In the genomic region with DNA sequence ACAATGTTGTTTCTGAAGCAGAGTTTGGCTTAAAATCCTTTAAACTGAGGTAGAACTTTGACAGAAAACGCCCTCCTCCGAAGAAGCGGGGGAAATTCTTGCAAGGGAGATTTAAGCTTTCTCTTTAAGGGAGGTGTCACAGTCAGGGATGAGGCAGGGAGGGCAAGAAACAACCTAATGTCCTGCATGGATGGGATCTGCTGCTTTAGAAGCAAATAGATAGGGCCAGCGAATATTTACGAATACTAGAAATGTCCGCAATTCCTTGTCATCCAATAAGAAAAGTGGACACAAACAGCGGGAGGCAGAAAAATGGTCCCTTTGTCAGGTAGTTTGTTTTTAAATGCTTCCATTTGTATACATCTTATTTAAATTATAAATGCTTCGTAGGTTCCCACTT, we compare ENCODE assay signal across 13 cellular contexts. TPM values are rescaled to one million over a fixed set of nuclear protein-coding genes. Genes with fewer than 3 reads are reported as not detected.
A peak's percentile ranks its signal among the peaks of the same experiment; 100 is the strongest.
DNase-seq lines count a peak whose midpoint lies in the region; ATAC-seq, FAIRE-seq and TF ChIP-seq lines count a peak whose summit lies in the region.
"Had no signal": no experiment of that assay in that cellular context is flagged by ENCODE, and none has a peak within 500 bp of the region (broad histone marks: within the 10 kb centered on the region; RNA-seq: fewer than 3 reads in every experiment).

No MANE protein-coding gene starts in this region.

- 57% methylated on average over 8 of the region's 8 CpGs for WGBS in smooth muscle cell (ENCODE audit: low lambda C conversion rate)
- 74 to 89% (median 79%) methylated on average over 8 of the region's 8 CpGs for WGBS in small intestine, 3 donors

- H3K4me3 ChIP-seq in astrocyte (ENCODE audit: insufficient read depth, low read depth, low read length) (peak overlapping the region; percentile 39), iPS-18a (ENCODE audit: low read length) (peak overlapping the region; percentile 61), smooth muscle cell (peak overlapping the region; percentile 53), small intestine (ENCODE audit: low read depth in 1 of 2, low read length in 2 of 2) (no peak overlapping the region)

- FAIRE-seq in astrocyte (lab: Jason Lieb, UNC) (no peak), small intestine (lab: Jason Lieb, UNC) (no peak)
- FAIRE-seq: islet of Langerhans had no signal

- DNase-seq in astrocyte (ENCODE audit: low read depth) (no peak), smooth muscle cell (lab: John Stamatoyannopoulos, UW; ENCODE audit: unreplicated experiment) (no peak), small intestine (no peak), NCI-H2227 (lab: John Stamatoyannopoulos, UW; ENCODE audit: unreplicated experiment) (no peak)
- DNase-seq in NK-92 treated with Interleukin-12 subunit alpha and Interleukin-12 subunit beta, amount 100 ng/mL, for 24 hours (lab: John Stamatoyannopoulos, UW), result no peak
- DNase-seq: activated CD4-positive, alpha-beta memory T cell treated with anti-CD3 and anti-CD28 coated beads for 36 hours; activated naive CD8-positive, alpha-beta T cell treated with anti-CD3 and anti-CD28 coated beads, Interleukin-2, amount 10 ng/mL, durations not matched to agents 7 days and 5 days; CD4-positive, alpha-beta memory T cell; T-helper 1 cell had no signal

- H3K27ac ChIP-seq in astrocyte (ENCODE audit: low read depth, low read length) (peak overlapping the region; percentile 80), iPS-18a (ENCODE audit: low read length) (no peak overlapping the region), smooth muscle cell (ENCODE audit: low read depth) (peak overlapping the region; percentile 79), small intestine (ENCODE audit: low read depth in 1 of 2, low read length in 1 of 2) (peak overlapping the region in 1 of 2 donors; percentile 90)

- H3K4me3 Mint-ChIP-seq in astrocyte (ENCODE audit: unreplicated experiment), result no peak overlapping the region
- H3K4me3 Mint-ChIP-seq: activated CD4-positive, alpha-beta memory T cell treated with anti-CD3 and anti-CD28 coated beads for 36 hours; activated naive CD8-positive, alpha-beta T cell treated with anti-CD3 and anti-CD28 coated beads, Interleukin-2, amount 10 ng/mL, durations not matched to agents 7 days and 5 days; CD4-positive, alpha-beta memory T cell had no signal

- peaks cover 43% of the 10 kb centered on the region for H3K27me3 Mint-ChIP-seq in astrocyte (ENCODE audit: low read depth, unreplicated experiment)

- H3K4me1 ChIP-seq in ES-I3 (ENCODE audit: insufficient read depth, low read length) (peaks cover 11% of the 10 kb centered on the region), astrocyte (ENCODE audit: insufficient read depth, low read length) (peaks cover 14% of the 10 kb centered on the region), iPS-18a (ENCODE audit: control insufficient read depth, low read depth, low read length) (peaks cover 28% of the 10 kb centered on the region), smooth muscle cell (ENCODE audit: low read depth) (peaks cover 36% of the 10 kb centered on the region), small intestine (ENCODE audit: control insufficient read depth in 2 of 2, insufficient read depth in 1 of 2, low read depth in 1 of 2, low read length in 1 of 2) (no peaks in the 10 kb centered on the region)

- ATAC-seq in GM21717 (IDR thresholded peaks at IDR 0.05; ENCODE audit: unreplicated experiment), result no peak

- H2AFZ ChIP-seq in astrocyte (ENCODE audit: low read depth, low read length) (peak overlapping the region; percentile 13), smooth muscle cell (ENCODE audit: low read depth) (peak overlapping the region; percentile 86)

- H3K27me3 ChIP-seq in astrocyte (ENCODE audit: insufficient read depth, low read length) (peaks cover under 1% of the 10 kb centered on the region), iPS-18a (ENCODE audit: control insufficient read depth, insufficient read depth, low read length) (peaks cover 71% of the 10 kb centered on the region), smooth muscle cell (ENCODE audit: low read depth) (no peaks in the 10 kb centered on the region), small intestine (ENCODE audit: control insufficient read depth in 2 of 2, insufficient read depth in 2 of 2, low read length in 2 of 2) (no peaks in the 10 kb centered on the region)

- H3K36me3 Mint-ChIP-seq in astrocyte (ENCODE audit: low read depth, unreplicated experiment), result peaks cover 3% of the 10 kb centered on the region
- H3K36me3 Mint-ChIP-seq: activated CD4-positive, alpha-beta memory T cell treated with anti-CD3 and anti-CD28 coated beads for 36 hours; activated naive CD8-positive, alpha-beta T cell treated with anti-CD3 and anti-CD28 coated beads, Interleukin-2, amount 10 ng/mL, durations not matched to agents 7 days and 5 days had no signal

- peaks cover 65% of the 10 kb centered on the region for H3K79me2 ChIP-seq in astrocyte (ENCODE audit: insufficient read depth, low read length)
- peaks cover 99% of the 10 kb centered on the region for H3K79me2 ChIP-seq in smooth muscle cell (ENCODE audit: low read depth)

- peak overlapping the region; percentile 83 for H3K4me2 ChIP-seq in astrocyte (ENCODE audit: low read length)
- H3K4me2 ChIP-seq in smooth muscle cell, result peak overlapping the region; percentile 96

- no peaks in the 10 kb centered on the region for H3K9me3 ChIP-seq in ES-I3 (ENCODE audit: control insufficient read depth, insufficient read depth, low read length)
- no peaks in the 10 kb centered on the region for H3K9me3 ChIP-seq in astrocyte (ENCODE audit: insufficient read depth, low read depth, low read length)
- no peaks in the 10 kb centered on the region for H3K9me3 ChIP-seq in iPS-18a (ENCODE audit: control insufficient read depth, low read depth, low read length)
- H3K9me3 ChIP-seq in smooth muscle cell (replicated peaks; ENCODE audit: low read depth), result no peaks in the 10 kb centered on the region
- no peaks in the 10 kb centered on the region for H3K9me3 ChIP-seq in small intestine (ENCODE audit: control insufficient read depth, low read depth)

- H3K36me3 ChIP-seq in ES-I3 (ENCODE audit: insufficient read depth, low read length) (no peaks in the 10 kb centered on the region), astrocyte (ENCODE audit: insufficient read depth, low read length) (no peaks in the 10 kb centered on the region), iPS-18a (ENCODE audit: control insufficient read depth, low read depth, low read length) (no peaks in the 10 kb centered on the region), smooth muscle cell (ENCODE audit: low read depth) (no peaks in the 10 kb centered on the region), small intestine (ENCODE audit: control insufficient read depth in 2 of 2, insufficient read depth in 2 of 2, low read length in 2 of 2) (no peaks in the 10 kb centered on the region)

- no peak overlapping the region for H3K27ac Mint-ChIP-seq in astrocyte (ENCODE audit: unreplicated experiment)
- H3K27ac Mint-ChIP-seq: activated CD4-positive, alpha-beta memory T cell treated with anti-CD3 and anti-CD28 coated beads for 36 hours; activated naive CD8-positive, alpha-beta T cell treated with anti-CD3 and anti-CD28 coated beads, Interleukin-2, amount 10 ng/mL, durations not matched to agents 7 days and 5 days; CD4-positive, alpha-beta memory T cell had no signal

- no peaks in the 10 kb centered on the region for H3K9me3 Mint-ChIP-seq in astrocyte (ENCODE audit: unreplicated experiment)
- H3K9me3 Mint-ChIP-seq: activated CD4-positive, alpha-beta memory T cell treated with anti-CD3 and anti-CD28 coated beads for 36 hours; activated naive CD8-positive, alpha-beta T cell treated with anti-CD3 and anti-CD28 coated beads, Interleukin-2, amount 10 ng/mL, durations not matched to agents 7 days and 5 days had no signal

- H4K20me1 ChIP-seq in astrocyte (ENCODE audit: insufficient read depth, low read length) (no peaks in the 10 kb centered on the region), smooth muscle cell (ENCODE audit: low read depth) (no peaks in the 10 kb centered on the region)

- TF ChIP-seq CTCF in astrocyte (IDR thresholded peaks at IDR 0.05; ENCODE audit: insufficient read depth, low read depth, low read length) (no peak), smooth muscle cell (IDR thresholded peaks at IDR 0.05; ENCODE audit: borderline replicate concordance, insufficient read depth, poor library complexity, severe bottlenecking) (no peak)

- H3F3A ChIP-seq in smooth muscle cell (ENCODE audit: low read depth), result no peaks in the 10 kb centered on the region

- H3K4me1 Mint-ChIP-seq in astrocyte (ENCODE audit: low read depth, unreplicated experiment), result no peaks in the 10 kb centered on the region
- H3K4me1 Mint-ChIP-seq: activated naive CD8-positive, alpha-beta T cell treated with anti-CD3 and anti-CD28 coated beads, Interleukin-2, amount 10 ng/mL, durations not matched to agents 7 days and 5 days; CD4-positive, alpha-beta memory T cell had no signal

- peak overlapping the region; percentile 53; the same call in 1 of the 2 replicates for H3K9ac ChIP-seq in ES-I3 (ENCODE audit: low read depth, low read length)
- H3K9ac ChIP-seq in astrocyte (ENCODE audit: low read length), result peak overlapping the region; percentile 77
- H3K9ac ChIP-seq in iPS-18a (ENCODE audit: low read length), result no peak overlapping the region
- H3K9ac ChIP-seq in smooth muscle cell (ENCODE audit: low read depth), result peak overlapping the region; percentile 78

RNA-seq across cellular contexts. Expression of a gene that starts 12.0 kb away (rescaled TPM):
- total RNA-seq in astrocyte (3.4 and 5.2 TPM in 2 replicates), smooth muscle cell (14.6 and 15.6 TPM in 2 replicates)
- polyA plus RNA-seq in smooth muscle cell (15.8 and 18.1 TPM in 2 replicates), small intestine (1 to 10 TPM; 1.1 to 7.9 (median 3.2) TPM)
- total RNA-seq: activated CD4-positive, alpha-beta memory T cell treated with anti-CD3 and anti-CD28 coated beads for 36 hours; activated naive CD8-positive, alpha-beta T cell treated with anti-CD3 and anti-CD28 coated beads, Interleukin-2, amount 10 ng/mL, durations not matched to agents 7 days and 5 days; CD4-positive, alpha-beta memory T cell had no signal
- polyA plus RNA-seq: CD4-positive, alpha-beta memory T cell had no signal

Comparison
In these comparisons a context has a peak if more than half of its experiments do, and no peak if none do; other contexts are left out.
1. H3K4me3 ChIP-seq: peak in astrocyte (single experiment), iPS-18a (single experiment) and smooth muscle cell (single experiment); none in small intestine (0 of 2).